7 cellular contexts compared by ENCODE assay signal in the genomic region with DNA sequence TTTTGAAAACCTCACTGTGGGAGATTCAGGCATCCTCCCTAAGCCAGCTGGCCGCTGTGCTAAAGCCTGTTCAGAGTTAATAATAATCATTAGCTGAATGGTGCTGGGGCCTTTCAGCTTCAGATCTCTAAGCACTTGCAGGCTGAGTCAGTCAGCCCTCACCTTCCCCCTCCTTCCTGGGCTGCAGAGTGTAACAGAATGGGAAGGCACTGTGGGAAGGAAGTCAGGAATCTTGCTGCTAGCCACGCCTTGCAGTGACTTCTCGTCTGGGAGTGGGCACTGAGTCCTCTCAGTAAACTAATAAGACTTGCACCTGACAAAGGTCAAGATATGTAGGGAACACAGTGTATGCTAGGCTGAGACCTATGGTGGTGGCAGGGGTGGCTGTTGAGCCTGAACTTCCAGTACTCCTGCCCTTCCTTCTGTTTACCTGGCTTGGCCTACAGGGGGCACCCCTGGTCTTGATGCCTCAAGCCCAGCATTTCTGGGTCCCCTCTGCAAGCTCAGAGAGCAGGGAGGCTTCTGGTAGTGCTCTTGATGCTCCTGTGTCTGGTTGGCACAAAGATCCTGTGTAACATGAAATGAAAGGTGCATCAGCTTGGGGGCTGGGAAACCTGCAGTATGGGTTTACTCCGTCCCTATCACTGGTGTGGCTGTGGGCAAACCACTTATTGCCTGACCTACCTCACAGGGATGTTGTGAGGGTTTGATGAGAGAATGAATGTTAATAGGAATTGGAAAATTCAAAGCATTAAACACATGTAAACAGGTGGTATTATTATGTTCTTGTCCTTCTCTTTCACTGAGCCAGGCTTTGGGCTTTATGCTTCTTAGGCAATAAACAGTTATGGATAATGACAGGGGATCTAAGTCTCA. TPM values are rescaled to one million over a fixed set of nuclear protein-coding genes. Genes with fewer than 3 reads are reported as not detected.
A peak's percentile ranks its signal among the peaks of the same experiment; 100 is the strongest.
DNase-seq lines count a peak whose midpoint lies in the region; ATAC-seq, FAIRE-seq and TF ChIP-seq lines count a peak whose summit lies in the region.
"Had no signal": no experiment of that assay in that cellular context is flagged by ENCODE, and none has a peak within 500 bp of the region (broad histone marks: within the 10 kb centered on the region; RNA-seq: fewer than 3 reads in every experiment).

No MANE protein-coding gene starts in this region.

- no peaks in the 10 kb centered on the region for H3K9me3 Mint-ChIP-seq in osteocyte (ENCODE audit: unreplicated experiment)

- H3K4me1 Mint-ChIP-seq in osteocyte (ENCODE audit: unreplicated experiment), result peaks cover 23% of the 10 kb centered on the region

- H3K27me3 ChIP-seq in bronchial epithelial cell (ENCODE audit: control insufficient read depth, insufficient read depth, low read length), result no peaks in the 10 kb centered on the region

- peaks cover 9% of the 10 kb centered on the region for H3K36me3 Mint-ChIP-seq in osteocyte (ENCODE audit: unreplicated experiment)

- H3K4me3 Mint-ChIP-seq in osteocyte (ENCODE audit: unreplicated experiment), result no peak overlapping the region

- DNase-seq in GM12865 (ENCODE audit: low read depth) (peak; percentile 64), bronchial epithelial cell (ENCODE audit: low read depth) (peak; percentile 74), osteocyte (ENCODE audit: extremely low spot score, unreplicated experiment) (no peak)

- H3K4me3 ChIP-seq in GM12865 (ENCODE audit: low read depth, low read length) (no peak overlapping the region), bronchial epithelial cell (ENCODE audit: low read depth, low read length) (no peak overlapping the region)

- no peak overlapping the region for H3K27ac Mint-ChIP-seq in osteocyte (ENCODE audit: unreplicated experiment)

- ATAC-seq in GM21423 (IDR thresholded peaks at IDR 0.05; ENCODE audit: unreplicated experiment), result no peak
- no peak for ATAC-seq in HG02763 (IDR thresholded peaks at IDR 0.05; ENCODE audit: unreplicated experiment)

- peak; percentile 55 for TF ChIP-seq CTCF in GM12865 (IDR thresholded peaks at IDR 0.05; ENCODE audit: insufficient read depth, low read depth, low read length, missing control alignments)
- peak; percentile 67 for TF ChIP-seq CTCF in bronchial epithelial cell (IDR thresholded peaks at IDR 0.05; ENCODE audit: insufficient read depth, low read length, severe bottlenecking)
- TF ChIP-seq CTCF in osteocyte (IDR thresholded peaks at IDR 0.05), result peak; percentile 51

- peaks cover 15% of the 10 kb centered on the region for H3K36me3 ChIP-seq in bronchial epithelial cell (ENCODE audit: control insufficient read depth, insufficient read depth, low read length)

- FAIRE-seq in bronchial epithelial cell (lab: Jason Lieb, UNC), result no peak
- FAIRE-seq: colon had no signal

- H3K27me3 Mint-ChIP-seq in osteocyte (ENCODE audit: unreplicated experiment), result no peaks in the 10 kb centered on the region

TF ChIP-seq in PFSK-1, 5 proteins besides CTCF, POLR2A, EP300 and RAD21:
- TF ChIP-seq, protein P1, sequence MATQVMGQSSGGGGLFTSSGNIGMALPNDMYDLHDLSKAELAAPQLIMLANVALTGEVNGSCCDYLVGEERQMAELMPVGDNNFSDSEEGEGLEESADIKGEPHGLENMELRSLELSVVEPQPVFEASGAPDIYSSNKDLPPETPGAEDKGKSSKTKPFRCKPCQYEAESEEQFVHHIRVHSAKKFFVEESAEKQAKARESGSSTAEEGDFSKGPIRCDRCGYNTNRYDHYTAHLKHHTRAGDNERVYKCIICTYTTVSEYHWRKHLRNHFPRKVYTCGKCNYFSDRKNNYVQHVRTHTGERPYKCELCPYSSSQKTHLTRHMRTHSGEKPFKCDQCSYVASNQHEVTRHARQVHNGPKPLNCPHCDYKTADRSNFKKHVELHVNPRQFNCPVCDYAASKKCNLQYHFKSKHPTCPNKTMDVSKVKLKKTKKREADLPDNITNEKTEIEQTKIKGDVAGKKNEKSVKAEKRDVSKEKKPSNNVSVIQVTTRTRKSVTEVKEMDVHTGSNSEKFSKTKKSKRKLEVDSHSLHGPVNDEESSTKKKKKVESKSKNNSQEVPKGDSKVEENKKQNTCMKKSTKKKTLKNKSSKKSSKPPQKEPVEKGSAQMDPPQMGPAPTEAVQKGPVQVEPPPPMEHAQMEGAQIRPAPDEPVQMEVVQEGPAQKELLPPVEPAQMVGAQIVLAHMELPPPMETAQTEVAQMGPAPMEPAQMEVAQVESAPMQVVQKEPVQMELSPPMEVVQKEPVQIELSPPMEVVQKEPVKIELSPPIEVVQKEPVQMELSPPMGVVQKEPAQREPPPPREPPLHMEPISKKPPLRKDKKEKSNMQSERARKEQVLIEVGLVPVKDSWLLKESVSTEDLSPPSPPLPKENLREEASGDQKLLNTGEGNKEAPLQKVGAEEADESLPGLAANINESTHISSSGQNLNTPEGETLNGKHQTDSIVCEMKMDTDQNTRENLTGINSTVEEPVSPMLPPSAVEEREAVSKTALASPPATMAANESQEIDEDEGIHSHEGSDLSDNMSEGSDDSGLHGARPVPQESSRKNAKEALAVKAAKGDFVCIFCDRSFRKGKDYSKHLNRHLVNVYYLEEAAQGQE (IDR thresholded peaks at IDR 0.05; ENCODE audit: insufficient read depth in 1 of 2, low read depth in 2 of 2, low read length in 2 of 2), result no peak
- peak; percentile 20 for TF ChIP-seq FOXP2 (optimal IDR thresholded peaks at IDR 0.05; ENCODE audit: borderline replicate concordance, extremely low read depth, extremely low read length, insufficient read depth)
TF ChIP-seq in PFSK-1: peak in this region for 1.

RNA-seq across cellular contexts. Expression of gene CYB561D1, which starts 6.0 kb away (rescaled TPM):
- 6.2 TPM for polyA plus RNA-seq in PFSK-1 (2012; ENCODE audit: insufficient read length, low read depth)
- total RNA-seq in bronchial epithelial cell, result 5.0 and 8.1 TPM in 2 replicates
- total RNA-seq in osteocyte, result 10.2 and 10.6 TPM in 2 replicates

RNA-seq across cellular contexts. Expression of gene AMIGO1, which starts 9.6 kb away (rescaled TPM):
- 5.4 TPM for polyA plus RNA-seq in PFSK-1 (2012; ENCODE audit: insufficient read length, low read depth)
- total RNA-seq in bronchial epithelial cell (0.13 and 0.26 TPM in 2 replicates), osteocyte (5.2 and 5.4 TPM in 2 replicates)

RNA-seq across cellular contexts. Expression of gene ATXN7L2, which starts 16.2 kb away (rescaled TPM):
- 11.5 TPM for polyA plus RNA-seq in PFSK-1 (2012; ENCODE audit: insufficient read length, low read depth)
- total RNA-seq in bronchial epithelial cell (0.64 and 1.3 TPM in 2 replicates), osteocyte (6.4 and 6.8 TPM in 2 replicates)

RNA-seq across cellular contexts. Expression of gene SYPL2, which starts 33.6 kb away (rescaled TPM):
- 0.10 TPM for polyA plus RNA-seq in PFSK-1 (2012; ENCODE audit: insufficient read length, low read depth)
- total RNA-seq in bronchial epithelial cell, result not detected in 2 replicates
- total RNA-seq in osteocyte, result 0.59 and 1.1 TPM in 2 replicates

RNA-seq across cellular contexts. Expression of gene GPR61, which starts 39.8 kb away (rescaled TPM):
- not detected for polyA plus RNA-seq in PFSK-1 (2012; ENCODE audit: insufficient read length, low read depth)
- total RNA-seq in bronchial epithelial cell (not detected in 2 replicates), osteocyte (not detected in 2 replicates)
